In genomic region chr22:36589856-36590255, GRCh38 we compare ENCODE assay signal across 24 cellular contexts.
"Had no signal": no experiment of that assay in that cellular context is flagged by ENCODE, and none has a peak within 500 bp of the region (broad histone marks: within the 10 kb centered on the region; RNA-seq: fewer than 3 reads in every experiment).

No MANE protein-coding gene starts in this region.

- H3K27ac Mint-ChIP-seq: activated CD4-positive, alpha-beta memory T cell treated with anti-CD3 and anti-CD28 coated beads, Interleukin-2, amount 10 ng/mL, durations not matched to agents 7 days and 5 days; activated CD4-positive, alpha-beta T cell treated with anti-CD3 and anti-CD28 coated beads, Interleukin-2, amount 10 ng/mL, durations not matched to agents 24 days and 14 days; activated naive CD4-positive, alpha-beta T cell treated with anti-CD3 and anti-CD28 coated beads, Interleukin-2, amount 50 U/mL, for 24 hours; activated T-cell treated with anti-CD3 and anti-CD28 coated beads, Interleukin-2, amount 50 U/mL, for 72 hours; dendritic cell treated with granulocyte-macrophage colony-stimulating factor and Interleukin-4, amounts not matched to agents 40 ng/mL and 50 ng/mL, for 4 days; immature natural killer cell; naive thymus-derived CD4-positive, alpha-beta T cell; progenitor cell of endocrine pancreas; T-helper 1 cell treated with Interleukin-12 subunit alpha and Interleukin-12 subunit beta and Interleukin-4 antibody, amounts not matched to agents 30 μg/mL and 1 μg/mL, for 36 hours had no signal

- DNase-seq: activated CD4-positive, alpha-beta memory T cell treated with anti-CD3 and anti-CD28 coated beads, Interleukin-2, amount 10 ng/mL, durations not matched to agents 7 days and 5 days; activated CD4-positive, alpha-beta T cell treated with anti-CD3 and anti-CD28 coated beads, Interleukin-2, amount 10 ng/mL, durations not matched to agents 24 days and 14 days; activated gamma-delta T cell; activated T-cell treated with anti-CD3 and anti-CD28 coated beads, Interleukin-2, amount 50 U/mL, for 72 hours; effector CD8-positive, alpha-beta T cell; foreskin melanocyte; immature natural killer cell; left ventricle myocardium inferior; naive thymus-derived CD4-positive, alpha-beta T cell; stimulated activated CD4-positive, alpha-beta T cell treated with anti-CD3 and anti-CD28 coated beads, Interleukin-4, amount 100 ng/mL, for 24 hours; stimulated activated naive CD4-positive, alpha-beta T cell treated with Interleukin-2 at 50 U/mL for 16 hours; T1000; upper lobe of left lung had no signal

- H3K36me3 ChIP-seq: left ventricle myocardium inferior, right atrium auricular region, thoracic aorta, upper lobe of left lung had no signal

- FAIRE-seq: endothelial cell of umbilical vein had no signal

- H3K4me1 Mint-ChIP-seq: activated CD4-positive, alpha-beta memory T cell treated with anti-CD3 and anti-CD28 coated beads, Interleukin-2, amount 10 ng/mL, durations not matched to agents 7 days and 5 days; activated CD4-positive, alpha-beta T cell treated with anti-CD3 and anti-CD28 coated beads, Interleukin-2, amount 10 ng/mL, durations not matched to agents 24 days and 14 days; activated naive CD4-positive, alpha-beta T cell treated with anti-CD3 and anti-CD28 coated beads, Interleukin-2, amount 50 U/mL, for 24 hours; immature natural killer cell; naive thymus-derived CD4-positive, alpha-beta T cell had no signal

- H3K4me3 Mint-ChIP-seq: activated CD4-positive, alpha-beta memory T cell treated with anti-CD3 and anti-CD28 coated beads, Interleukin-2, amount 10 ng/mL, durations not matched to agents 7 days and 5 days; activated CD4-positive, alpha-beta T cell treated with anti-CD3 and anti-CD28 coated beads, Interleukin-2, amount 10 ng/mL, durations not matched to agents 24 days and 14 days; activated naive CD4-positive, alpha-beta T cell treated with anti-CD3 and anti-CD28 coated beads, Interleukin-2, amount 50 U/mL, for 24 hours; activated T-cell treated with anti-CD3 and anti-CD28 coated beads, Interleukin-2, amount 50 U/mL, for 72 hours; brain; dendritic cell treated with granulocyte-macrophage colony-stimulating factor and Interleukin-4, amounts not matched to agents 40 ng/mL and 50 ng/mL, for 4 days; immature natural killer cell; naive thymus-derived CD4-positive, alpha-beta T cell; neural crest cell; T-helper 1 cell treated with Interleukin-12 subunit alpha and Interleukin-12 subunit beta and Interleukin-4 antibody, amounts not matched to agents 30 μg/mL and 1 μg/mL, for 36 hours had no signal

- H3K27ac ChIP-seq: hepatocyte, left ventricle myocardium inferior, right atrium auricular region, thoracic aorta, upper lobe of left lung had no signal

- H3K36me3 Mint-ChIP-seq: brain, immature natural killer cell had no signal

- H3K27me3 ChIP-seq: right atrium auricular region, upper lobe of left lung had no signal

- H3K4me2 ChIP-seq: hepatocyte had no signal

- H3K4me1 ChIP-seq: left ventricle myocardium inferior, right atrium auricular region, upper lobe of left lung had no signal

- H3K9me3 Mint-ChIP-seq: activated CD4-positive, alpha-beta T cell treated with anti-CD3 and anti-CD28 coated beads, Interleukin-2, amount 10 ng/mL, durations not matched to agents 24 days and 14 days; dendritic cell treated with granulocyte-macrophage colony-stimulating factor and Interleukin-4, amounts not matched to agents 40 ng/mL and 50 ng/mL, for 4 days; neural crest cell had no signal

- H3K9me3 ChIP-seq: left ventricle myocardium inferior, right atrium auricular region, thoracic aorta, upper lobe of left lung had no signal

- H3K4me3 ChIP-seq: hepatocyte, left ventricle myocardium inferior, right atrium auricular region, thoracic aorta, upper lobe of left lung had no signal

- ATAC-seq: activated T-cell treated with anti-CD3 and anti-CD28 coated beads, Interleukin-2, amount 50 U/mL, for 72 hours; esophagus mucosa; naive thymus-derived CD4-positive, alpha-beta T cell had no signal

- H2AFZ ChIP-seq: hepatocyte had no signal
